ENCODE assay signal across 1 cellular context in the genomic region with DNA sequence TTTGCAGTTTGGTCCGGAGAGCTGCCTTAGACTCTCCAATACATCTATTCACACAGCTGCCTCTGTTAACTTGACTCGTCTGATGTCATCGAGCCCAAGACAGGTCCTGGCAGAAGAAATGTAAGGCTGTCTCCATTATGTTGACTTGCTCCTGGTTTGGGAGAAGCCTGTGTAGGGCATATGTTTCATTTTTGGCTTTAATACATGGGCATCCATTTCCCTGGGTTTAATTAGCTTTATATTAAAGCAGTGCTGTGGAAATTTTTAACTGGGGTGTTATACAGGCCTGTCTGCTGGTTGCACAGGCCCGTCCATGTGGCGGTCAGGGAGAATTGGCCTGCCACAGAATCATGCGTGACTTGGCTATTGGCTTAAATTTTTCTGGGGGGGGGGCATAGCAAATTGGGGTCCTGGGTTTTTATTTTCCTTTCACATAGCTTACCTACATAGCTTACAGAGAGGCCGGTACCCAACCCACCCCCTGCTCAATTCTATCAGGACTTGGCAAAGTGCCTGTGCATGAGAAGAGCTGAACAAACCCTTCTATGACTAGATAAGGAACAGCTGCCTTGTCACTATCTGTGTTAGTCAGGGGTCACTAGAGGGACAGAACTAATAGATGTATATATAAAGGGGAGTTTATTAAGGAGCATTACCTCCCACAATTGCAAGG.
TF ChIP-seq lines count a peak whose summit lies in the region.

No MANE protein-coding gene starts in this region.

TF ChIP-seq in K562, 482 proteins besides CTCF, POLR2A, EP300 and RAD21 (continued from another document and continues in another):
- TF ChIP-seq, protein P1, sequence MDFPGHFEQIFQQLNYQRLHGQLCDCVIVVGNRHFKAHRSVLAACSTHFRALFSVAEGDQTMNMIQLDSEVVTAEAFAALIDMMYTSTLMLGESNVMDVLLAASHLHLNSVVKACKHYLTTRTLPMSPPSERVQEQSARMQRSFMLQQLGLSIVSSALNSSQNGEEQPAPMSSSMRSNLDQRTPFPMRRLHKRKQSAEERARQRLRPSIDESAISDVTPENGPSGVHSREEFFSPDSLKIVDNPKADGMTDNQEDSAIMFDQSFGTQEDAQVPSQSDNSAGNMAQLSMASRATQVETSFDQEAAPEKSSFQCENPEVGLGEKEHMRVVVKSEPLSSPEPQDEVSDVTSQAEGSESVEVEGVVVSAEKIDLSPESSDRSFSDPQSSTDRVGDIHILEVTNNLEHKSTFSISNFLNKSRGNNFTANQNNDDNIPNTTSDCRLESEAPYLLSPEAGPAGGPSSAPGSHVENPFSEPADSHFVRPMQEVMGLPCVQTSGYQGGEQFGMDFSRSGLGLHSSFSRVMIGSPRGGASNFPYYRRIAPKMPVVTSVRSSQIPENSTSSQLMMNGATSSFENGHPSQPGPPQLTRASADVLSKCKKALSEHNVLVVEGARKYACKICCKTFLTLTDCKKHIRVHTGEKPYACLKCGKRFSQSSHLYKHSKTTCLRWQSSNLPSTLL (IDR thresholded peaks at IDR 0.05) = no peak
- TF ChIP-seq ZNF143 (CRISPR knock-in tag; IDR thresholded peaks at IDR 0.05) (no peak), XRCC5 (IDR thresholded peaks at IDR 0.05; ENCODE audit: low read depth, low read length) (no peak), ZBED1 (IDR thresholded peaks at IDR 0.05) (no peak), ZNF436 (CRISPR knock-in tag; IDR thresholded peaks at IDR 0.05) (no peak), KAT2B (IDR thresholded peaks at IDR 0.05; ENCODE audit: low read depth, low read length) (no peak), LCOR (CRISPR knock-in tag; IDR thresholded peaks at IDR 0.05) (no peak), MEF2D (tag; conservative IDR thresholded peaks at IDR 0.05; ENCODE audit: low read depth) (0 out of 2 replicates have a peak, but pooled peaks have one; percentile 15), FIP1L1 (IDR thresholded peaks at IDR 0.05; ENCODE audit: low read depth, low read length, poor library complexity, severe bottlenecking) (no peak), ZNF444 (CRISPR knock-in tag; IDR thresholded peaks at IDR 0.05) (no peak), PHB2 (IDR thresholded peaks at IDR 0.05; ENCODE audit: low read depth) (no peak), RUNX1 (IDR thresholded peaks at IDR 0.05; ENCODE audit: low read depth) (no peak), BRD9 (IDR thresholded peaks at IDR 0.05; ENCODE audit: low read depth, partially characterized antibody) (no peak), ZNF232 (CRISPR knock-in tag; IDR thresholded peaks at IDR 0.05) (no peak), TARDBP (IDR thresholded peaks at IDR 0.05) (no peak), NCOA1 (IDR thresholded peaks at IDR 0.05; ENCODE audit: low read depth) (no peak), NFATC3 (IDR thresholded peaks at IDR 0.05) (no peak), ZNF3 (CRISPR knock-in tag; IDR thresholded peaks at IDR 0.05) (no peak), HCFC1 (IDR thresholded peaks at IDR 0.05; ENCODE audit: low read depth, low read length) (no peak), ARID2 (IDR thresholded peaks at IDR 0.05) (no peak), CREB1 (IDR thresholded peaks at IDR 0.05) (no peak), CREB1 (CRISPR knock-in tag; IDR thresholded peaks at IDR 0.05) (no peak), NCOA2 (IDR thresholded peaks at IDR 0.05; ENCODE audit: partially characterized antibody in 2 of 2) (no peak), MCM7 (IDR thresholded peaks at IDR 0.05) (no peak), ZNF282 (CRISPR knock-in tag; IDR thresholded peaks at IDR 0.05) (no peak), GATAD2A (IDR thresholded peaks at IDR 0.05) (no peak)
- TF ChIP-seq, protein P2, sequence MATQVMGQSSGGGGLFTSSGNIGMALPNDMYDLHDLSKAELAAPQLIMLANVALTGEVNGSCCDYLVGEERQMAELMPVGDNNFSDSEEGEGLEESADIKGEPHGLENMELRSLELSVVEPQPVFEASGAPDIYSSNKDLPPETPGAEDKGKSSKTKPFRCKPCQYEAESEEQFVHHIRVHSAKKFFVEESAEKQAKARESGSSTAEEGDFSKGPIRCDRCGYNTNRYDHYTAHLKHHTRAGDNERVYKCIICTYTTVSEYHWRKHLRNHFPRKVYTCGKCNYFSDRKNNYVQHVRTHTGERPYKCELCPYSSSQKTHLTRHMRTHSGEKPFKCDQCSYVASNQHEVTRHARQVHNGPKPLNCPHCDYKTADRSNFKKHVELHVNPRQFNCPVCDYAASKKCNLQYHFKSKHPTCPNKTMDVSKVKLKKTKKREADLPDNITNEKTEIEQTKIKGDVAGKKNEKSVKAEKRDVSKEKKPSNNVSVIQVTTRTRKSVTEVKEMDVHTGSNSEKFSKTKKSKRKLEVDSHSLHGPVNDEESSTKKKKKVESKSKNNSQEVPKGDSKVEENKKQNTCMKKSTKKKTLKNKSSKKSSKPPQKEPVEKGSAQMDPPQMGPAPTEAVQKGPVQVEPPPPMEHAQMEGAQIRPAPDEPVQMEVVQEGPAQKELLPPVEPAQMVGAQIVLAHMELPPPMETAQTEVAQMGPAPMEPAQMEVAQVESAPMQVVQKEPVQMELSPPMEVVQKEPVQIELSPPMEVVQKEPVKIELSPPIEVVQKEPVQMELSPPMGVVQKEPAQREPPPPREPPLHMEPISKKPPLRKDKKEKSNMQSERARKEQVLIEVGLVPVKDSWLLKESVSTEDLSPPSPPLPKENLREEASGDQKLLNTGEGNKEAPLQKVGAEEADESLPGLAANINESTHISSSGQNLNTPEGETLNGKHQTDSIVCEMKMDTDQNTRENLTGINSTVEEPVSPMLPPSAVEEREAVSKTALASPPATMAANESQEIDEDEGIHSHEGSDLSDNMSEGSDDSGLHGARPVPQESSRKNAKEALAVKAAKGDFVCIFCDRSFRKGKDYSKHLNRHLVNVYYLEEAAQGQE (CRISPR knock-in tag; IDR thresholded peaks at IDR 0.05; ENCODE audit: low read depth) = no peak
- TF ChIP-seq, protein P3, sequence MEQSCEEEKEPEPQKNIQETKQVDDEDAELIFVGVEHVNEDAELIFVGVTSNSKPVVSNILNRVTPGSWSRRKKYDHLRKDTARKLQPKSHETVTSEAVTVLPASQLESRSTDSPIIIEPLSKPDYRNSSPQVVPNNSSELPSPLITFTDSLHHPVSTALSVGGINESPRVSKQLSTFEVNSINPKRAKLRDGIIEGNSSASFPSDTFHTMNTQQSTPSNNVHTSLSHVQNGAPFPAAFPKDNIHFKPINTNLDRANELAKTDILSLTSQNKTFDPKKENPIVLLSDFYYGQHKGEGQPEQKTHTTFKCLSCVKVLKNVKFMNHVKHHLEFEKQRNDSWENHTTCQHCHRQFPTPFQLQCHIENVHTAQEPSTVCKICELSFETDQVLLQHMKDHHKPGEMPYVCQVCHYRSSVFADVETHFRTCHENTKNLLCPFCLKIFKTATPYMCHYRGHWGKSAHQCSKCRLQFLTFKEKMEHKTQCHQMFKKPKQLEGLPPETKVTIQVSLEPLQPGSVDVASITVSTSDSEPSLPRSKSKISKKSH (CRISPR knock-in tag; IDR thresholded peaks at IDR 0.05) = no peak
- TF ChIP-seq, protein P4, sequence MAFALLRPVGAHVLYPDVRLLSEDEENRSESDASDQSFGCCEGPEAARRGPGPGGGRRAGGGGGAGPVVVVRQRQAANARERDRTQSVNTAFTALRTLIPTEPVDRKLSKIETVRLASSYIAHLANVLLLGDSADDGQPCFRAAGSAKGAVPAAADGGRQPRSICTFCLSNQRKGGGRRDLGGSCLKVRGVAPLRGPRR (CRISPR knock-in tag; IDR thresholded peaks at IDR 0.05) = peak; percentile 7; the same call in 1 of the 2 replicates
- TF ChIP-seq, protein P5, sequence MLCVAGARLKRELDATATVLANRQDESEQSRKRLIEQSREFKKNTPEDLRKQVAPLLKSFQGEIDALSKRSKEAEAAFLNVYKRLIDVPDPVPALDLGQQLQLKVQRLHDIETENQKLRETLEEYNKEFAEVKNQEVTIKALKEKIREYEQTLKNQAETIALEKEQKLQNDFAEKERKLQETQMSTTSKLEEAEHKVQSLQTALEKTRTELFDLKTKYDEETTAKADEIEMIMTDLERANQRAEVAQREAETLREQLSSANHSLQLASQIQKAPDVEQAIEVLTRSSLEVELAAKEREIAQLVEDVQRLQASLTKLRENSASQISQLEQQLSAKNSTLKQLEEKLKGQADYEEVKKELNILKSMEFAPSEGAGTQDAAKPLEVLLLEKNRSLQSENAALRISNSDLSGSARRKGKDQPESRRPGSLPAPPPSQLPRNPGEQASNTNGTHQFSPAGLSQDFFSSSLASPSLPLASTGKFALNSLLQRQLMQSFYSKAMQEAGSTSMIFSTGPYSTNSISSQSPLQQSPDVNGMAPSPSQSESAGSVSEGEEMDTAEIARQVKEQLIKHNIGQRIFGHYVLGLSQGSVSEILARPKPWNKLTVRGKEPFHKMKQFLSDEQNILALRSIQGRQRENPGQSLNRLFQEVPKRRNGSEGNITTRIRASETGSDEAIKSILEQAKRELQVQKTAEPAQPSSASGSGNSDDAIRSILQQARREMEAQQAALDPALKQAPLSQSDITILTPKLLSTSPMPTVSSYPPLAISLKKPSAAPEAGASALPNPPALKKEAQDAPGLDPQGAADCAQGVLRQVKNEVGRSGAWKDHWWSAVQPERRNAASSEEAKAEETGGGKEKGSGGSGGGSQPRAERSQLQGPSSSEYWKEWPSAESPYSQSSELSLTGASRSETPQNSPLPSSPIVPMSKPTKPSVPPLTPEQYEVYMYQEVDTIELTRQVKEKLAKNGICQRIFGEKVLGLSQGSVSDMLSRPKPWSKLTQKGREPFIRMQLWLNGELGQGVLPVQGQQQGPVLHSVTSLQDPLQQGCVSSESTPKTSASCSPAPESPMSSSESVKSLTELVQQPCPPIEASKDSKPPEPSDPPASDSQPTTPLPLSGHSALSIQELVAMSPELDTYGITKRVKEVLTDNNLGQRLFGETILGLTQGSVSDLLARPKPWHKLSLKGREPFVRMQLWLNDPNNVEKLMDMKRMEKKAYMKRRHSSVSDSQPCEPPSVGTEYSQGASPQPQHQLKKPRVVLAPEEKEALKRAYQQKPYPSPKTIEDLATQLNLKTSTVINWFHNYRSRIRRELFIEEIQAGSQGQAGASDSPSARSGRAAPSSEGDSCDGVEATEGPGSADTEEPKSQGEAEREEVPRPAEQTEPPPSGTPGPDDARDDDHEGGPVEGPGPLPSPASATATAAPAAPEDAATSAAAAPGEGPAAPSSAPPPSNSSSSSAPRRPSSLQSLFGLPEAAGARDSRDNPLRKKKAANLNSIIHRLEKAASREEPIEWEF (CRISPR knock-in tag; IDR thresholded peaks at IDR 0.05) = no peak
- TF ChIP-seq, protein P6, sequence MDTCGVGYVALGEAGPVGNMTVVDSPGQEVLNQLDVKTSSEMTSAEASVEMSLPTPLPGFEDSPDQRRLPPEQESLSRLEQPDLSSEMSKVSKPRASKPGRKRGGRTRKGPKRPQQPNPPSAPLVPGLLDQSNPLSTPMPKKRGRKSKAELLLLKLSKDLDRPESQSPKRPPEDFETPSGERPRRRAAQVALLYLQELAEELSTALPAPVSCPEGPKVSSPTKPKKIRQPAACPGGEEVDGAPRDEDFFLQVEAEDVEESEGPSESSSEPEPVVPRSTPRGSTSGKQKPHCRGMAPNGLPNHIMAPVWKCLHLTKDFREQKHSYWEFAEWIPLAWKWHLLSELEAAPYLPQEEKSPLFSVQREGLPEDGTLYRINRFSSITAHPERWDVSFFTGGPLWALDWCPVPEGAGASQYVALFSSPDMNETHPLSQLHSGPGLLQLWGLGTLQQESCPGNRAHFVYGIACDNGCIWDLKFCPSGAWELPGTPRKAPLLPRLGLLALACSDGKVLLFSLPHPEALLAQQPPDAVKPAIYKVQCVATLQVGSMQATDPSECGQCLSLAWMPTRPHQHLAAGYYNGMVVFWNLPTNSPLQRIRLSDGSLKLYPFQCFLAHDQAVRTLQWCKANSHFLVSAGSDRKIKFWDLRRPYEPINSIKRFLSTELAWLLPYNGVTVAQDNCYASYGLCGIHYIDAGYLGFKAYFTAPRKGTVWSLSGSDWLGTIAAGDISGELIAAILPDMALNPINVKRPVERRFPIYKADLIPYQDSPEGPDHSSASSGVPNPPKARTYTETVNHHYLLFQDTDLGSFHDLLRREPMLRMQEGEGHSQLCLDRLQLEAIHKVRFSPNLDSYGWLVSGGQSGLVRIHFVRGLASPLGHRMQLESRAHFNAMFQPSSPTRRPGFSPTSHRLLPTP (IDR thresholded peaks at IDR 0.05; ENCODE audit: borderline replicate concordance, extremely low read depth, insufficient read length) = no peak
- TF ChIP-seq, protein P7, sequence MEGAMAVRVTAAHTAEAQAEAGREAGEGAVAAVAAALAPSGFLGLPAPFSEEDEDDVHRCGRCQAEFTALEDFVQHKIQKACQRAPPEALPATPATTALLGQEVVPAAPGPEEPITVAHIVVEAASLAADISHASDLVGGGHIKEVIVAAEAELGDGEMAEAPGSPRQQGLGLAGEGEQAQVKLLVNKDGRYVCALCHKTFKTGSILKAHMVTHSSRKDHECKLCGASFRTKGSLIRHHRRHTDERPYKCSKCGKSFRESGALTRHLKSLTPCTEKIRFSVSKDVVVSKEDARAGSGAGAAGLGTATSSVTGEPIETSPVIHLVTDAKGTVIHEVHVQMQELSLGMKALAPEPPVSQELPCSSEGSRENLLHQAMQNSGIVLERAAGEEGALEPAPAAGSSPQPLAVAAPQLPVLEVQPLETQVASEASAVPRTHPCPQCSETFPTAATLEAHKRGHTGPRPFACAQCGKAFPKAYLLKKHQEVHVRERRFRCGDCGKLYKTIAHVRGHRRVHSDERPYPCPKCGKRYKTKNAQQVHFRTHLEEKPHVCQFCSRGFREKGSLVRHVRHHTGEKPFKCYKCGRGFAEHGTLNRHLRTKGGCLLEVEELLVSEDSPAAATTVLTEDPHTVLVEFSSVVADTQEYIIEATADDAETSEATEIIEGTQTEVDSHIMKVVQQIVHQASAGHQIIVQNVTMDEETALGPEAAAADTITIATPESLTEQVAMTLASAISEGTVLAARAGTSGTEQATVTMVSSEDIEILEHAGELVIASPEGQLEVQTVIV (CRISPR knock-in tag; IDR thresholded peaks at IDR 0.05; ENCODE audit: borderline replicate concordance) = no peak
- TF ChIP-seq, protein P8, sequence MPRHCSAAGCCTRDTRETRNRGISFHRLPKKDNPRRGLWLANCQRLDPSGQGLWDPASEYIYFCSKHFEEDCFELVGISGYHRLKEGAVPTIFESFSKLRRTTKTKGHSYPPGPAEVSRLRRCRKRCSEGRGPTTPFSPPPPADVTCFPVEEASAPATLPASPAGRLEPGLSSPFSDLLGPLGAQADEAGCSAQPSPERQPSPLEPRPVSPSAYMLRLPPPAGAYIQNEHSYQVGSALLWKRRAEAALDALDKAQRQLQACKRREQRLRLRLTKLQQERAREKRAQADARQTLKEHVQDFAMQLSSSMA (CRISPR knock-in tag; IDR thresholded peaks at IDR 0.05) = no peak
